ENCODE assay signal across 23 cellular contexts in genomic region chr4:131207589-131207988, GRCh38.
"Had no signal": no experiment of that assay in that cellular context is flagged by ENCODE, and none has a peak within 500 bp of the region (broad histone marks: within the 10 kb centered on the region; RNA-seq: fewer than 3 reads in every experiment).

No MANE protein-coding gene starts in this region.

- DNase-seq: effector CD4-positive, alpha-beta T cell; endodermal cell; erythroblast; foreskin melanocyte; heart left ventricle; hippocampal formation; left colon; left ventricle myocardium superior; mesendoderm; naive B cell; psoas muscle; retina; spleen; stimulated activated CD4-positive, alpha-beta T cell treated with anti-CD3 and anti-CD28 coated beads, Interleukin-2, amount 100 ng/mL, for 24 hours; stimulated activated CD4-positive, alpha-beta T cell treated with anti-CD3 and anti-CD28 coated beads, Interleukin-4, amount 100 ng/mL, for 4 hours; stimulated activated naive B cell treated with anti-CD40 and anti-IgM and Interleukin-4, amounts not matched to agents 10 μg/mL and 1 μg/mL and 100 μg/mL, for 72 hours; stimulated activated naive CD8-positive, alpha-beta T cell treated with anti-CD3 and anti-CD28 coated beads, Interleukin-15, amount 100 ng/mL, for 72 hours; testis; upper lobe of right lung had no signal

- H3K9me3 ChIP-seq: heart left ventricle, neutrophil, psoas muscle, testis, tibial nerve, upper lobe of right lung, vagina had no signal

- H3K27ac ChIP-seq: heart left ventricle, neutrophil, psoas muscle, spleen, testis, tibial nerve, upper lobe of right lung, vagina had no signal

- H3K4me3 ChIP-seq: heart left ventricle, lung, psoas muscle, spleen, testis, tibial nerve, upper lobe of right lung, vagina had no signal

- H3K27me3 ChIP-seq: heart left ventricle, neutrophil, spleen, testis, tibial nerve, upper lobe of right lung, vagina had no signal

- H3K36me3 ChIP-seq: heart left ventricle, neutrophil, spleen, tibial nerve, upper lobe of right lung, vagina had no signal

- H3K4me1 ChIP-seq: heart left ventricle, psoas muscle, spleen, testis, tibial nerve, upper lobe of right lung, vagina had no signal
